In genomic region chr1:202014915-202015676, GRCh38 we compare ENCODE assay signal across 30 cellular contexts. TPM values are rescaled to one million over a fixed set of nuclear protein-coding genes. Genes with fewer than 3 reads are reported as not detected.
DNase-seq lines count a peak whose midpoint lies in the region; ATAC-seq, FAIRE-seq and TF ChIP-seq lines count a peak whose summit lies in the region.
"Had no signal": no experiment of that assay in that cellular context is flagged by ENCODE, and none has a peak within 500 bp of the region (broad histone marks: within the 10 kb centered on the region; RNA-seq: fewer than 3 reads in every experiment).

No MANE protein-coding gene starts in this region.

- H3K9me3 ChIP-seq in esophagus (ENCODE audit: control insufficient read depth in 2 of 2, insufficient read depth in 1 of 2, low read depth in 1 of 2, low read length in 1 of 2): no peaks in the 10 kb centered on the region
- H3K9me3 ChIP-seq in pancreas: no peaks in the 10 kb centered on the region
- H3K9me3 ChIP-seq: BLaER1 treated with 17β-estradiol and CSF1 and Interleukin-3, amounts not matched to agents 10 nM and 100 nM; SJCRH30; thyroid gland had no signal

- H3K4me3 Mint-ChIP-seq in stimulated activated naive CD8-positive, alpha-beta T cell treated with anti-CD3 and anti-CD28 coated beads, Interleukin-15, amount 100 ng/mL, for 72 hours: no peak overlapping the region
- H3K4me3 Mint-ChIP-seq: activated naive CD8-positive, alpha-beta T cell treated with anti-CD3 and anti-CD28 coated beads, Interleukin-2, amount 50 U/mL, for 24 hours; stimulated activated memory B cell treated with anti-CD40 and anti-IgM and Interleukin-4, amounts not matched to agents 10 μg/mL and 1 μg/mL and 100 μg/mL, for 72 hours had no signal

- DNase-seq in stimulated activated naive CD8-positive, alpha-beta T cell treated with anti-CD3 and anti-CD28 coated beads, Interleukin-15, amount 100 ng/mL, for 72 hours: no peak
- no peak for DNase-seq in stimulated activated naive CD8-positive, alpha-beta T cell treated with anti-CD3 and anti-CD28 coated beads, Interleukin-15, Interleukin-2, amounts not matched to agents 100 U/mL and 50 U/mL, for 24 hours
- DNase-seq in pancreas (peak in 4 of 6 donors; percentile 45 to 65 (median 50)), HuH-7 (ENCODE audit: low spot score) (no peak)
- no peak for DNase-seq in stimulated activated naive CD4-positive, alpha-beta T cell treated with Interleukin-2 at 50 U/mL for 16 hours (lab: John Stamatoyannopoulos, UW)
- DNase-seq: activated CD4-positive, alpha-beta T cell treated with anti-CD3 and anti-CD28 coated beads for 48 hours; activated naive CD8-positive, alpha-beta T cell treated with anti-CD3 and anti-CD28 coated beads, Interleukin-2, amount 50 U/mL, for 24 hours; DMS79; GOT3; head of caudate nucleus; Karpas-422; left ventricle myocardium superior; NCI-H1930; NCI-H226; NCI-H82; occipital lobe; OCI-M1; stimulated activated CD4-positive, alpha-beta T cell treated with anti-CD3 and anti-CD28 coated beads, Interleukin-1b, Interleukin-23, amount 100 ng/mL, for 48 hours; thyroid gland had no signal

- H3K27me3 ChIP-seq in esophagus (ENCODE audit: control insufficient read depth in 1 of 2, insufficient read depth in 2 of 2, low read length in 2 of 2): no peaks in the 10 kb centered on the region
- no peaks in the 10 kb centered on the region for H3K27me3 ChIP-seq in pancreas
- H3K27me3 ChIP-seq: BLaER1 treated with 17β-estradiol and CSF1 and Interleukin-3, amounts not matched to agents 10 nM and 100 nM; thyroid gland had no signal

- H3K4me1 ChIP-seq in esophagus (ENCODE audit: control insufficient read depth in 2 of 2, insufficient read depth in 2 of 2, low read length in 1 of 2) (peaks cover 4 to 20% of the 10 kb centered on the region in 2 donors), pancreas (peaks cover 30 to 40% (median 37%) of the 10 kb centered on the region in 3 donors)

- FAIRE-seq in pancreas (lab: Jason Lieb, UNC): no peak
- FAIRE-seq: colon, endometrium, GM12891 had no signal

- no peak overlapping the region for H3K27ac Mint-ChIP-seq in stimulated activated naive CD8-positive, alpha-beta T cell treated with anti-CD3 and anti-CD28 coated beads, Interleukin-15, amount 100 ng/mL, for 72 hours
- H3K27ac Mint-ChIP-seq: activated naive CD8-positive, alpha-beta T cell treated with anti-CD3 and anti-CD28 coated beads, Interleukin-2, amount 50 U/mL, for 24 hours; stimulated activated memory B cell treated with anti-CD40 and anti-IgM and Interleukin-4, amounts not matched to agents 10 μg/mL and 1 μg/mL and 100 μg/mL, for 72 hours had no signal

- H3K27ac ChIP-seq in esophagus (ENCODE audit: low read depth in 2 of 2, low read length in 1 of 2) (peak overlapping the region; percentile 68 to 70), pancreas (peak overlapping the region in 2 of 4 donors; percentile 91 to 97)
- H3K27ac ChIP-seq: BLaER1 treated with 17β-estradiol and CSF1 and Interleukin-3, amounts not matched to agents 10 nM and 100 nM; SJCRH30; thyroid gland had no signal

- H3K4me1 Mint-ChIP-seq in stimulated activated naive CD8-positive, alpha-beta T cell treated with anti-CD3 and anti-CD28 coated beads, Interleukin-15, amount 100 ng/mL, for 72 hours: peaks cover 2% of the 10 kb centered on the region
- H3K4me1 Mint-ChIP-seq: activated naive CD8-positive, alpha-beta T cell treated with anti-CD3 and anti-CD28 coated beads, Interleukin-2, amount 50 U/mL, for 24 hours had no signal

- H3K36me3 ChIP-seq in esophagus (ENCODE audit: control insufficient read depth in 2 of 2, insufficient read depth in 2 of 2, low read length in 1 of 2) (peaks cover 8 to 37% of the 10 kb centered on the region in 2 donors), pancreas (peaks cover 5 to 48% (median 13%) of the 10 kb centered on the region in 3 donors)
- H3K36me3 ChIP-seq: BLaER1 treated with 17β-estradiol and CSF1 and Interleukin-3, amounts not matched to agents 10 nM and 100 nM; SJCRH30 had no signal

- intact Hi-C loops in pancreas (cut with DNase I): loop anchor here in 1 of 3 donors (5.0 kb wide), 1 partner anchor 92 kb away; no protein-coding TSS in a partner anchor

- 59 to 62% methylated on average over 17 of the region's 17 CpGs for WGBS in esophagus, 2 donors
- WGBS in pancreas, 2 donors: 44 to 46% methylated on average over 17 of the region's 17 CpGs

- H3K27me3 Mint-ChIP-seq in stimulated activated naive CD8-positive, alpha-beta T cell treated with anti-CD3 and anti-CD28 coated beads, Interleukin-15, amount 100 ng/mL, for 72 hours: peaks cover 26% of the 10 kb centered on the region

- peak overlapping the region; percentile 19 to 37 for H3K4me3 ChIP-seq in esophagus (ENCODE audit: low read depth in 1 of 2, low read length in 2 of 2)
- peak overlapping the region in 2 of 4 donors; percentile 83 to 96 for H3K4me3 ChIP-seq in pancreas
- H3K4me3 ChIP-seq: BLaER1 treated with 17β-estradiol and CSF1 and Interleukin-3, amounts not matched to agents 10 nM and 100 nM; SJCRH30; thyroid gland had no signal

- no peaks in the 10 kb centered on the region for H3K9me3 Mint-ChIP-seq in stimulated activated naive CD8-positive, alpha-beta T cell treated with anti-CD3 and anti-CD28 coated beads, Interleukin-15, amount 100 ng/mL, for 72 hours
- H3K9me3 Mint-ChIP-seq: activated naive CD8-positive, alpha-beta T cell treated with anti-CD3 and anti-CD28 coated beads, Interleukin-2, amount 50 U/mL, for 24 hours; brain; stimulated activated memory B cell treated with anti-CD40 and anti-IgM and Interleukin-4, amounts not matched to agents 10 μg/mL and 1 μg/mL and 100 μg/mL, for 72 hours had no signal

- no peak for TF ChIP-seq CTCF in pancreas (IDR thresholded peaks at IDR 0.05)

- peak; percentile 21 for ATAC-seq in stimulated activated naive CD8-positive, alpha-beta T cell treated with anti-CD3 and anti-CD28 coated beads, Interleukin-15, amount 100 ng/mL, for 72 hours
- ATAC-seq in stimulated activated naive CD8-positive, alpha-beta T cell treated with anti-CD3 and anti-CD28 coated beads, Interleukin-15, Interleukin-2, amounts not matched to agents 100 U/mL and 50 U/mL, for 24 hours: no peak
- ATAC-seq in pancreas: no peak
- ATAC-seq in GM21381 (IDR thresholded peaks at IDR 0.05; ENCODE audit: unreplicated experiment): no peak
- ATAC-seq in GM19395 (IDR thresholded peaks at IDR 0.05; ENCODE audit: unreplicated experiment): no peak
- ATAC-seq: activated naive CD8-positive, alpha-beta T cell treated with anti-CD3 and anti-CD28 coated beads, Interleukin-2, amount 50 U/mL, for 24 hours; left ventricle myocardium superior; stimulated activated memory B cell treated with anti-CD40 and anti-IgM and Interleukin-4, amounts not matched to agents 10 μg/mL and 1 μg/mL and 100 μg/mL, for 72 hours had no signal

RNA-seq across cellular contexts. Expression of gene ELF3, which starts 4.7 kb away (rescaled TPM):
- polyA plus RNA-seq in esophagus: 100 to 1,000 TPM; 440 to 749 TPM
- total RNA-seq in pancreas: 100 to 1,000 TPM in 5 of 6 donors, 10 to 100 TPM in 1; 99.3 to 278 (median 158) TPM
- polyA plus RNA-seq in pancreas: 100 to 1,000 TPM; 284 to 447 TPM
- total RNA-seq: myocyte had no signal

RNA-seq across cellular contexts. Expression of gene RNPEP, which starts 32.6 kb away (rescaled TPM):
- 10 to 100 TPM; 45.3 to 52.3 TPM for polyA plus RNA-seq in esophagus
- 10 to 100 TPM; 19.8 to 37.6 (median 26.5) TPM for total RNA-seq in pancreas
- polyA plus RNA-seq in pancreas: 10 to 100 TPM; 29.0 to 43.5 TPM

RNA-seq across cellular contexts. Expression of gene TIMM17A, which starts 59.8 kb away (rescaled TPM):
- polyA plus RNA-seq in esophagus (10 to 100 TPM; 21.7 to 37.4 TPM), pancreas (10 to 100 TPM; 18.1 to 28.2 TPM)
- 10 to 100 TPM in 5 of 6 donors, 1 to 10 TPM in 1; 7.9 to 17.8 (median 17.1) TPM for total RNA-seq in pancreas

Comparison
In these comparisons a context has a peak if more than half of its experiments do, and no peak if none do; other contexts are left out.
1. DNase-seq: peak in pancreas (4 of 6); none in stimulated activated naive CD8-positive, alpha-beta T cell treated with anti-CD3 and anti-CD28 coated beads, Interleukin-15, amount 100 ng/mL, for 72 hours (0 of 2), stimulated activated naive CD8-positive, alpha-beta T cell treated with anti-CD3 and anti-CD28 coated beads, Interleukin-15, Interleukin-2, amounts not matched to agents 100 U/mL and 50 U/mL, for 24 hours (single experiment), stimulated activated naive CD4-positive, alpha-beta T cell treated with Interleukin-2 at 50 U/mL for 16 hours (single experiment) and HuH-7 (single experiment).